ENCODE assay signal across 23 cellular contexts in genomic region chr1:50898773-50899172, GRCh38.
"Had no signal": no experiment of that assay in that cellular context is flagged by ENCODE, and none has a peak within 500 bp of the region (broad histone marks: within the 10 kb centered on the region; RNA-seq: fewer than 3 reads in every experiment).

No MANE protein-coding gene starts in this region.

- H3K27me3 ChIP-seq: colonic mucosa, esophagus squamous epithelium, gastrocnemius medialis, heart right ventricle, left lung had no signal

- H3K4me3 ChIP-seq: colonic mucosa, esophagus squamous epithelium, gastrocnemius medialis, heart right ventricle, left lung, lower lobe of right lung, mucosa of descending colon had no signal

- H3K36me3 ChIP-seq: colonic mucosa, esophagus squamous epithelium, gastrocnemius medialis, heart right ventricle, left lung, lower lobe of right lung had no signal

- ATAC-seq: effector memory CD8-positive, alpha-beta T cell; esophagus mucosa; gastrocnemius medialis; heart right ventricle; left cardiac atrium; left lung; left ventricle myocardium superior; lower lobe of right lung; mucosa of descending colon had no signal

- H3K4me1 ChIP-seq: colonic mucosa, esophagus squamous epithelium, gastrocnemius medialis, left lung, lower lobe of right lung had no signal

- H3K9me3 ChIP-seq: colonic mucosa, esophagus squamous epithelium, gastrocnemius medialis, left lung, lower lobe of right lung, mucosa of descending colon had no signal

- H3K27ac ChIP-seq: colonic mucosa, epithelial cell of prostate, esophagus squamous epithelium, gastrocnemius medialis, heart right ventricle, left lung, lower lobe of right lung had no signal

- DNase-seq: colonic mucosa; cortex of kidney; effector CD8-positive, alpha-beta T cell; effector memory CD8-positive, alpha-beta T cell; endodermal cell; erythroblast; esophagus squamous epithelium; foreskin fibroblast; foreskin melanocyte; gastrocnemius medialis; glutamatergic neuron; head of caudate nucleus; heart right ventricle; hippocampal formation; left cardiac atrium; left lung; left ventricle myocardium superior; lower lobe of right lung; mesenchymal stem cell; mucosa of descending colon; naive B cell had no signal
